Comparison of ENCODE assay signal across 7 cellular contexts in the genomic region with DNA sequence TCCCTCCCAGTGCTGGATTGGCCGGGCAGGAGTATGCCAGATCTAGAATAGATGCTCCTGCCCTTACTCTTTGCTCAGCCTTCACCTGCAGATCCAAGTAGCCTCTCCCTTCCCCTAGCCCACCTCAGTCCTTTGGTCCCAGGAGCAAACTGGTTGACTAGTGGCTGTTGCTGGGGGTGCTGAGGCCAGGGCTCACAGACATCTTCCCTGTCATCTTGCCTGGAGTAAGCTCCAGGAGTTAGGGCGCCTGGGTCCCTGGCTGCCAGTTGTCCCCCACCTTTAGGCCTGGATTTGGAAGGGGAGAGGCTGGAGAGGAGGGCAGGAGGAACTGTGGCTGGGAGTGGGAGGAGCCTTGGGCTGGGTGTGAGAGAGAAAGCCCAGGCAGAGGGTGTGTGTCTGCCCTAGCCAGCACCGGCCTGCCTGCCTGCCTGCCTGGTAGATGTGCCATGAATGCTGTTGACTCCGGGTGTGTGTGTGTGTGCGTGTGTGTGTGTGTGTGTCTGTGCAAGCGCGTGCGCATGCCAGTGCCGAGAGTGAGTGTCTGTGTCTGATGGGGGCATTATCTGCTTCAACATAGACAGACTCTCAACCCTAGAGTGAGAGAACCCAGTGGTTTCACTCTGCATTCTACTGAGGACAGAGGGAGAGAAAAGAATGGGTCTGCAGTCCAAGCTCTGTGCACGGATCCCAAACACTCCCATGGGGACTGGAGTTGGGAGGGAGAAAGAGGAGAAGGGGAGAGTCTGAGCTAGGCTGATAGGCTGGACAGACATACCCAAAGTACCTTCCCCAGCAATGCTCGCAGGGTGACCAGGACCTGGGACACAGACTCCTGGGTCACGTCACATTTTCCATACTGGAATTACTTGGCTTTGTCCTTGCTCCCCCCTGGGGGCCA. TPM values are rescaled to one million over a fixed set of nuclear protein-coding genes. Genes with fewer than 3 reads are reported as not detected.
DNase-seq lines count a peak whose midpoint lies in the region; ATAC-seq and TF ChIP-seq lines count a peak whose summit lies in the region.

No MANE protein-coding gene starts in this region.

- peak overlapping the region; percentile 8 to 86 (median 73) for H3K27ac ChIP-seq in heart left ventricle

- H3K9ac ChIP-seq in Loucy (ENCODE audit: low read depth, low read length, poor library complexity, severe bottlenecking) = no peak overlapping the region

- H3K9me3 ChIP-seq in Loucy (ENCODE audit: insufficient read depth, low read depth, low read length) (no peaks in the 10 kb centered on the region), heart left ventricle (no peaks in the 10 kb centered on the region)

- TF ChIP-seq CTCF in GM10248 (IDR thresholded peaks at IDR 0.05; ENCODE audit: control extremely low read depth, extremely low read depth, low read depth, missing control alignments) = no peak
- TF ChIP-seq CTCF in Loucy (conservative IDR thresholded peaks at IDR 0.05; ENCODE audit: low read length) = no peak
- TF ChIP-seq CTCF in heart left ventricle (IDR thresholded peaks at IDR 0.05) = peak in 1 of 12 donors; percentile 4

- DNase-seq in GM10248 (ENCODE audit: extremely low spot score) (peak; percentile 54), heart left ventricle (peak; percentile 59 to 84 (median 69)), renal cortical epithelial cell (ENCODE audit: low read depth) (peak; percentile 35)
- DNase-seq in activated naive CD4-positive, alpha-beta T cell treated with anti-CD3 and anti-CD28 coated beads for 36 hours = no peak

- no peaks in the 10 kb centered on the region for H4K20me1 ChIP-seq in Loucy (ENCODE audit: insufficient read depth, low read length, poor library complexity, severe bottlenecking)

- peak overlapping the region; percentile 85 for H2AFZ ChIP-seq in Loucy (ENCODE audit: low read length)

- peaks cover 22% of the 10 kb centered on the region for H3K4me1 ChIP-seq in Loucy (ENCODE audit: insufficient read depth, low read length, poor library complexity, severe bottlenecking)
- H3K4me1 ChIP-seq in heart left ventricle = peaks cover 0 to 35% (median 24%) of the 10 kb centered on the region in 12 donors

- no peaks in the 10 kb centered on the region for H3K9me2 ChIP-seq in Loucy (replicated peaks; ENCODE audit: low read depth, low read length)

- H3K79me2 ChIP-seq in Loucy (ENCODE audit: insufficient read depth, low read length) = no peaks in the 10 kb centered on the region

- H3K4me1 Mint-ChIP-seq in activated naive CD4-positive, alpha-beta T cell treated with anti-CD3 and anti-CD28 coated beads for 36 hours (ENCODE audit: low read depth) = peaks cover 56% of the 10 kb centered on the region

- H3K27ac Mint-ChIP-seq in activated naive CD4-positive, alpha-beta T cell treated with anti-CD3 and anti-CD28 coated beads for 36 hours = no peak overlapping the region

- intact Hi-C loops in activated naive CD4-positive, alpha-beta T cell treated with anti-CD3 and anti-CD28 coated beads for 36 hours (cut with micrococcal nuclease) = loop anchor here (1.0 kb wide), 1 partner anchor 10 kb away; no protein-coding TSS in a partner anchor
- intact Hi-C loops in heart left ventricle (cut with DNase I) = loop anchor here in 1 of 10 donors (2.0 kb wide), 1 partner anchor 18 kb away; no protein-coding TSS in a partner anchor

- WGBS in heart left ventricle, 4 donors = 26 to 31% (median 28%) methylated on average over 11 to 12 of the region's 12 CpGs

- H3F3A ChIP-seq in Loucy (ENCODE audit: low read depth) = no peaks in the 10 kb centered on the region; the same call in 1 of the 2 replicates

- H3K27me3 ChIP-seq in Loucy (ENCODE audit: insufficient read depth, low read length, poor library complexity, severe bottlenecking) (no peaks in the 10 kb centered on the region), heart left ventricle (no peaks in the 10 kb centered on the region)

- CTCF ChIA-PET in GM10248 (lab: Yijun Ruan, JAX) = interaction anchor here (0.7 to 2.1 kb wide), 4 partner anchors 9 to 73 kb away, joined by 3 to 8 read pairs (median 4); a partner anchor contains a TSS
- CTCF ChIA-PET in activated naive CD4-positive, alpha-beta T cell treated with anti-CD3 and anti-CD28 coated beads for 36 hours (lab: Charles Lee) = interaction anchor here (0.6 to 2.5 kb wide), 5 partner anchors 19 to 91 kb away, joined by 3 to 12 read pairs (median 4); a partner anchor contains a TSS

- no peak for TF ChIP-seq POLR2A in heart left ventricle (IDR thresholded peaks at IDR 0.05)

- H3K9me3 Mint-ChIP-seq in activated naive CD4-positive, alpha-beta T cell treated with anti-CD3 and anti-CD28 coated beads for 36 hours = no peaks in the 10 kb centered on the region

- H3K36me3 ChIP-seq in Loucy (ENCODE audit: insufficient read depth, low read length) (no peaks in the 10 kb centered on the region), heart left ventricle (no peaks in the 10 kb centered on the region)

- ATAC-seq in heart left ventricle = peak; percentile 74 to 90 (median 83)
- ATAC-seq in HG03097 (IDR thresholded peaks at IDR 0.05; ENCODE audit: low FRiP score, unreplicated experiment) = no peak
- ATAC-seq in GM21737 (IDR thresholded peaks at IDR 0.05; ENCODE audit: unreplicated experiment) = no peak

- H3K4me3 ChIP-seq in Loucy (ENCODE audit: low read length, poor library complexity, severe bottlenecking) (peak overlapping the region; percentile 65), heart left ventricle (peak overlapping the region; percentile 22 to 74 (median 66))

- H3K27me3 Mint-ChIP-seq in activated naive CD4-positive, alpha-beta T cell treated with anti-CD3 and anti-CD28 coated beads for 36 hours (ENCODE audit: low read depth) = no peaks in the 10 kb centered on the region

- peak overlapping the region; percentile 82 for H3K4me3 Mint-ChIP-seq in activated naive CD4-positive, alpha-beta T cell treated with anti-CD3 and anti-CD28 coated beads for 36 hours

- H3K4me2 ChIP-seq in Loucy (ENCODE audit: low read depth, low read length, poor library complexity, severe bottlenecking) = peak overlapping the region; percentile 72

- POLR2A ChIA-PET in GM10248 (lab: Yijun Ruan, JAX) = no interaction called here

- H3K36me3 Mint-ChIP-seq in activated naive CD4-positive, alpha-beta T cell treated with anti-CD3 and anti-CD28 coated beads for 36 hours (ENCODE audit: low read depth) = no peaks in the 10 kb centered on the region

RNA-seq across cellular contexts. Expression of a gene that starts 0.9 kb away (rescaled TPM):
- total RNA-seq in activated naive CD4-positive, alpha-beta T cell treated with anti-CD3 and anti-CD28 coated beads for 36 hours = 1 to 10 TPM; 4.0 to 4.6 TPM
- total RNA-seq in heart left ventricle (10 to 100 TPM in 7 of 9 donors, 1 to 10 TPM in 2; 6.4 to 22.5 (median 16.0) TPM), renal cortical epithelial cell (5.2 and 14.6 TPM in 2 replicates)
- 10 to 100 TPM in 1 of 2 donors, 1 to 10 TPM in 1; 7.4 to 10.2 TPM for polyA plus RNA-seq in heart left ventricle

RNA-seq across cellular contexts. Expression of a gene that starts 25.8 kb away (rescaled TPM):
- total RNA-seq in activated naive CD4-positive, alpha-beta T cell treated with anti-CD3 and anti-CD28 coated beads for 36 hours = 10 to 100 TPM; 32.3 to 32.5 TPM
- total RNA-seq in heart left ventricle (10 to 100 TPM in 1 of 9 donors, 1 to 10 TPM in 5, under 1 TPM in 3; 0.12 to 11.6 (median 1.4) TPM), renal cortical epithelial cell (2.8 and 3.1 TPM in 2 replicates)
- under 1 TPM; 0.50 to 0.75 TPM for polyA plus RNA-seq in heart left ventricle

RNA-seq across cellular contexts. Expression of a gene that starts 35.2 kb away (rescaled TPM):
- total RNA-seq in activated naive CD4-positive, alpha-beta T cell treated with anti-CD3 and anti-CD28 coated beads for 36 hours = 10 to 100 TPM; 53.3 to 54.2 TPM
- 1 to 10 TPM in 2 of 9 donors, under 1 TPM in 7; 0.06 to 6.1 (median 0.43) TPM for total RNA-seq in heart left ventricle
- under 1 TPM; 0.15 to 0.18 TPM for polyA plus RNA-seq in heart left ventricle
- 0.70 and 2.4 TPM in 2 replicates for total RNA-seq in renal cortical epithelial cell

RNA-seq across cellular contexts. Expression of a gene that starts 52.2 kb away (rescaled TPM):
- total RNA-seq in activated naive CD4-positive, alpha-beta T cell treated with anti-CD3 and anti-CD28 coated beads for 36 hours = 10 to 100 TPM; 31.5 to 32.3 TPM
- total RNA-seq in heart left ventricle (10 to 100 TPM in 4 of 9 donors, 1 to 10 TPM in 5; 4.3 to 14.8 (median 8.2) TPM), renal cortical epithelial cell (0.17 and 9.1 TPM in 2 replicates)
- 10 to 100 TPM in 1 of 2 donors, 1 to 10 TPM in 1; 4.6 to 26.5 TPM for polyA plus RNA-seq in heart left ventricle

RNA-seq across cellular contexts. Expression of a gene that starts 52.4 kb away (rescaled TPM):
- total RNA-seq in activated naive CD4-positive, alpha-beta T cell treated with anti-CD3 and anti-CD28 coated beads for 36 hours = 10 to 100 TPM; 40.4 to 42.0 TPM
- total RNA-seq in heart left ventricle = 10 to 100 TPM in 7 of 9 donors, 1 to 10 TPM in 2; 4.8 to 27.4 (median 18.7) TPM
- polyA plus RNA-seq in heart left ventricle = 1 to 10 TPM; 6.1 to 6.7 TPM
- total RNA-seq in renal cortical epithelial cell = 7.6 and 20.7 TPM in 2 replicates

Comparison
In these comparisons a context has a peak if more than half of its experiments do, and no peak if none do; other contexts are left out.
1. ATAC-seq: peak in heart left ventricle (4 of 4); none in HG03097 (single experiment) and GM21737 (single experiment).
2. RNA of a gene that starts 35.2 kb away (total RNA-seq): 53.3 to 54.2 TPM in activated naive CD4-positive, alpha-beta T cell treated with anti-CD3 and anti-CD28 coated beads for 36 hours; 0.70 to 2.4 TPM in renal cortical epithelial cell and 0.06 to 6.1 TPM in heart left ventricle; every median in the first group is over 4 times any median in the second.